ENCODE assay signal across 8 cellular contexts in the genomic region with DNA sequence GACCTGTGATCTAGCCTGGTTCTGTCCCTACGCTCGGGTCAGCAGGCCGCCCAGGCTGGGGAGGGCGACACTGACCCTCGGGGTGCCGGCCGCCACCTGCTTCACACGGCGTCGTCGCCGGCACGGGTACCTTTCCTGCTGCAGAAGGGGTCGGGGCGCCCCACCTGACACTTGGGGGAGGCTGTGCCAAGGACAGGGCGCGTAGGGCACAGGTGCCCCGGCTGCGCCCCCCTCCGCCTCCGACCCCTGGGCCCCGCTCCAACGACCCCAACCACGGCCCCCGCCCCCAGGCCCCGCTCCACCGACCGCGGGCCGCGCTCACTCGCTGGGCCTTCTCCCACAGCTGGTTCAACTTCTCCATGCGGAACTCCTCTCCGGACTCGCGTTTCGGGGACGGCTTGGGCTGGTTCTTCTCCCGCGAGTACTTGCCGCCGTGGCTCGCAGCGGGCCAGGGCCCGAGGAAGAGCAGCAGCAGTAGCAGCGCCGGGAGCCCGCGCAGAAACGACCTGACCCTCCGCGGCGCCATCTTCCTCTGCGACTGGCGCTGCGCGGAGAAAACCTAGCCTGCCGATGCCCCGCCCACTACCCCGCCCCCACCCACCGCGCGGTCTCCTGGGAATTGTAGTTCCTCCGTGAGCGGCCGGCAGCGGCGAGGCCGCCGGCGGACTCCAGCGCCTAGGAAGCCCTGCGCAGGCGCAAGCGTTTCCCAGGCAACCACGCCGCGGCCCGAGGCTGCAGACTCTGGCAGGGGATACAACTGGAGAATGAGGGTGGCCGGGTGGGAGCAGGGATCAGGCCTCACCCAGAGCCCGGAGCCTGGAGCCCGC. TPM values are rescaled to one million over a fixed set of nuclear protein-coding genes. Genes with fewer than 3 reads are reported as not detected.
DNase-seq lines count a peak whose midpoint lies in the region; ATAC-seq and TF ChIP-seq lines count a peak whose summit lies in the region.

A gene with protein sequence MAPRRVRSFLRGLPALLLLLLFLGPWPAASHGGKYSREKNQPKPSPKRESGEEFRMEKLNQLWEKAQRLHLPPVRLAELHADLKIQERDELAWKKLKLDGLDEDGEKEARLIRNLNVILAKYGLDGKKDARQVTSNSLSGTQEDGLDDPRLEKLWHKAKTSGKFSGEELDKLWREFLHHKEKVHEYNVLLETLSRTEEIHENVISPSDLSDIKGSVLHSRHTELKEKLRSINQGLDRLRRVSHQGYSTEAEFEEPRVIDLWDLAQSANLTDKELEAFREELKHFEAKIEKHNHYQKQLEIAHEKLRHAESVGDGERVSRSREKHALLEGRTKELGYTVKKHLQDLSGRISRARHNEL (minus strand): TSS at position 536 of the 827 bp plus-strand sequence. CDS start 10 bp downstream, at position 526.

- H3K27me3 Mint-ChIP-seq in activated CD4-positive, alpha-beta memory T cell treated with anti-CD3 and anti-CD28 coated beads for 36 hours: peaks cover 4% of the 10 kb centered on the region

- ATAC-seq in GM19328 (IDR thresholded peaks at IDR 0.05; ENCODE audit: unreplicated experiment): peak; percentile 67
- peak; percentile 77 for ATAC-seq in HG03520 (IDR thresholded peaks at IDR 0.05; ENCODE audit: unreplicated experiment)

- H3K9ac ChIP-seq in BLaER1 (peak within 1 kb of the TSS; percentile 92), duodenal mucosa (ENCODE audit: low read depth in 1 of 2, low read length in 2 of 2) (peak within 1 kb of the TSS; percentile 73 to 76)

- H3K36me3 Mint-ChIP-seq in activated CD4-positive, alpha-beta memory T cell treated with anti-CD3 and anti-CD28 coated beads for 36 hours: peaks cover 8% of the 10 kb centered on the region

- peaks cover 50% of the 10 kb centered on the region for H4K20me1 ChIP-seq in BLaER1

- intact Hi-C loops in activated CD4-positive, alpha-beta memory T cell treated with anti-CD3 and anti-CD28 coated beads for 36 hours (cut with micrococcal nuclease): loop anchor here (2.0 kb wide), 1 partner anchor 423 kb away; no protein-coding TSS in a partner anchor
- intact Hi-C loops in lower leg skin (cut with DNase I; ENCODE audit: low total_unique reads): no loop called here

- peaks cover 30% of the 10 kb centered on the region for H3K4me1 Mint-ChIP-seq in activated CD4-positive, alpha-beta memory T cell treated with anti-CD3 and anti-CD28 coated beads for 36 hours (ENCODE audit: low read depth)

- no peak for TF ChIP-seq POLR2A in lower leg skin (IDR thresholded peaks at IDR 0.05)

- CTCF ChIA-PET in activated CD4-positive, alpha-beta memory T cell treated with anti-CD3 and anti-CD28 coated beads for 36 hours (lab: Charles Lee): no interaction called here

- H3K27ac ChIP-seq in BLaER1 (peak within 1 kb of the TSS; percentile 88), duodenal mucosa (ENCODE audit: low read depth, low read length) (no peak within 1 kb of the TSS)

- H3K36me3 ChIP-seq in BLaER1 (peaks cover 10% of the 10 kb centered on the region), duodenal mucosa (ENCODE audit: control insufficient read depth in 1 of 2, insufficient read depth in 2 of 2, low read length in 2 of 2) (peaks cover 0 to 15% of the 10 kb centered on the region in 2 donors)

- no peaks in the 10 kb centered on the region for H3K9me3 ChIP-seq in BLaER1
- H3K9me3 ChIP-seq in duodenal mucosa (ENCODE audit: control insufficient read depth in 1 of 2, low read length in 2 of 2): no peaks in the 10 kb centered on the region

- 0% methylated on average over 27 to 66 of the region's 82 CpGs for WGBS in lower leg skin, 2 donors

- peak within 1 kb of the TSS; percentile 100 for H3K4me3 Mint-ChIP-seq in activated CD4-positive, alpha-beta memory T cell treated with anti-CD3 and anti-CD28 coated beads for 36 hours

- H3K4me1 ChIP-seq in BLaER1 (peaks cover 53% of the 10 kb centered on the region), duodenal mucosa (ENCODE audit: control insufficient read depth in 1 of 2, insufficient read depth in 2 of 2, low read length in 2 of 2) (peaks cover 15 to 22% of the 10 kb centered on the region in 2 donors)

- peak within 1 kb of the TSS; percentile 100 for H3K4me2 ChIP-seq in BLaER1

- H3K27me3 ChIP-seq in BLaER1 (peaks cover 7% of the 10 kb centered on the region; the same call in 1 of the 2 replicates), duodenal mucosa (ENCODE audit: control insufficient read depth in 1 of 2, insufficient read depth in 2 of 2, low read length in 2 of 2) (peaks cover 0 to 3% of the 10 kb centered on the region in 2 donors)

- POLR2A ChIA-PET in activated CD4-positive, alpha-beta memory T cell treated with anti-CD3 and anti-CD28 coated beads for 36 hours (lab: Charles Lee): no interaction called here

- no peaks in the 10 kb centered on the region for H3K9me3 Mint-ChIP-seq in activated CD4-positive, alpha-beta memory T cell treated with anti-CD3 and anti-CD28 coated beads for 36 hours

- H3K4me3 ChIP-seq in BLaER1 (peak within 1 kb of the TSS; percentile 80), duodenal mucosa (ENCODE audit: low read depth in 1 of 2, low read length in 2 of 2) (peak within 1 kb of the TSS; percentile 76 to 87), lower leg skin (ENCODE audit: low read depth, poor library complexity, severe bottlenecking) (peak within 1 kb of the TSS; percentile 85)

- TF ChIP-seq CTCF in lower leg skin (IDR thresholded peaks at IDR 0.05): no peak

- H3K27ac Mint-ChIP-seq in activated CD4-positive, alpha-beta memory T cell treated with anti-CD3 and anti-CD28 coated beads for 36 hours: peak within 1 kb of the TSS; percentile 89

- peak; percentile 59 for DNase-seq in NCI-H774 (lab: John Stamatoyannopoulos, UW)
- peak; percentile 91 for DNase-seq in activated CD4-positive, alpha-beta memory T cell treated with anti-CD3 and anti-CD28 coated beads for 36 hours
- peak; percentile 81 to 98 for DNase-seq in lower leg skin (ENCODE audit: low spot score in 2 of 2)
- DNase-seq in stimulated activated CD4-positive, alpha-beta T cell treated with anti-CD3 and anti-CD28 coated beads, Interleukin-4, amount 100 ng/mL, for 48 hours (ENCODE audit: low read depth in 2 of 2): peak; percentile 74 to 83

RNA-seq across cellular contexts. Expression of the gene that starts here (rescaled TPM):
- total RNA-seq in activated CD4-positive, alpha-beta memory T cell treated with anti-CD3 and anti-CD28 coated beads for 36 hours: 10 to 100 TPM; 54.6 to 55.9 TPM
- total RNA-seq in lower leg skin: 100 to 1,000 TPM; 112 to 153 (median 123) TPM
